In genomic region chr2:85811850-85812735, GRCh38 we compare ENCODE assay signal across 23 cellular contexts. TPM values are rescaled to one million over a fixed set of nuclear protein-coding genes. Genes with fewer than 3 reads are reported as not detected.
DNase-seq lines count a peak whose midpoint lies in the region; ATAC-seq and TF ChIP-seq lines count a peak whose summit lies in the region.
"Had no signal": no experiment of that assay in that cellular context is flagged by ENCODE, and none has a peak within 500 bp of the region (broad histone marks: within the 10 kb centered on the region; RNA-seq: fewer than 3 reads in every experiment).

No MANE protein-coding gene starts in this region.

- POLR2A ChIA-PET in GM10248 (lab: Yijun Ruan, JAX): no interaction called here
- POLR2A ChIA-PET in IMR-90 (lab: Charles Lee; ENCODE audit: unreplicated experiment): no interaction called here
- POLR2A ChIA-PET in A673 (lab: Charles Lee; ENCODE audit: low non-redundant PET): no interaction called here

- H3K79me2 ChIP-seq in hepatocyte (no peaks in the 10 kb centered on the region), smooth muscle cell (ENCODE audit: low read depth) (no peaks in the 10 kb centered on the region)

- H2BK15ac ChIP-seq in IMR-90 (ENCODE audit: low read depth, low read length): peak overlapping the region; percentile 98; the same call in 1 of the 3 replicates

- peak overlapping the region; percentile 55 for H2BK20ac ChIP-seq in IMR-90 (ENCODE audit: low read depth, low read length)

- intact Hi-C loops in IMR-90 (cut with micrococcal nuclease): no loop called here
- intact Hi-C loops in sciatic nerve (cut with DNase I): loop anchor here (5.0 to 10.0 kb wide), 2 partner anchors 80 to 177 kb away; no protein-coding TSS in a partner anchor
- intact Hi-C loops in A673 (cut with micrococcal nuclease; ENCODE audit: unreplicated experiment): loop anchor here (5.0 kb wide), 2 partner anchors 135 to 165 kb away; no protein-coding TSS in a partner anchor

- H4K5ac ChIP-seq in IMR-90 (ENCODE audit: low read depth, low read length): peak overlapping the region; percentile 90

- H3K4ac ChIP-seq in IMR-90 (ENCODE audit: low read depth, low read length): peak overlapping the region; percentile 96

- TF ChIP-seq CTCF in GM10248 (IDR thresholded peaks at IDR 0.05; ENCODE audit: control extremely low read depth, extremely low read depth, low read depth, missing control alignments): no peak
- no peak for TF ChIP-seq CTCF in IMR-90 (conservative IDR thresholded peaks at IDR 0.05; ENCODE audit: low read depth, low read length)
- no peak for TF ChIP-seq CTCF in hepatocyte (IDR thresholded peaks at IDR 0.05; ENCODE audit: poor library complexity)
- no peak for TF ChIP-seq CTCF in smooth muscle cell (IDR thresholded peaks at IDR 0.05; ENCODE audit: borderline replicate concordance, insufficient read depth, poor library complexity, severe bottlenecking)
- TF ChIP-seq CTCF in A673 (conservative IDR thresholded peaks at IDR 0.05; ENCODE audit: low read depth, low read length): no peak

- peak overlapping the region; percentile 97 for H2BK120ac ChIP-seq in IMR-90 (ENCODE audit: low read depth, low read length)

- peaks cover 12% of the 10 kb centered on the region for H3K9me1 ChIP-seq in IMR-90 (ENCODE audit: insufficient read depth, low read length)

- H3K27me3 ChIP-seq in IMR-90 (ENCODE audit: control insufficient read depth, insufficient read depth, low read length) (no peaks in the 10 kb centered on the region), hepatocyte (no peaks in the 10 kb centered on the region), smooth muscle cell (ENCODE audit: low read depth) (peaks cover 5% of the 10 kb centered on the region), A673 (replicated peaks; ENCODE audit: insufficient read depth, low read depth, low read length, poor library complexity) (no peaks in the 10 kb centered on the region)

- H3K4me1 ChIP-seq in IMR-90 (ENCODE audit: control insufficient read depth, insufficient read depth, low read length) (peaks cover 16% of the 10 kb centered on the region), hepatocyte (ENCODE audit: insufficient read depth) (peaks cover 13% of the 10 kb centered on the region), smooth muscle cell (ENCODE audit: low read depth) (no peaks in the 10 kb centered on the region), A673 (ENCODE audit: insufficient read depth, low read length, poor library complexity, severe bottlenecking) (no peaks in the 10 kb centered on the region)

- H3K4me3 ChIP-seq in IMR-90 (ENCODE audit: insufficient read depth, low read depth, low read length) (no peak overlapping the region), hepatocyte (no peak overlapping the region), smooth muscle cell (no peak overlapping the region), A673 (ENCODE audit: low read depth, low read length, poor library complexity, severe bottlenecking) (no peak overlapping the region)
- H3K4me3 ChIP-seq: psoas muscle had no signal

- H3K9me3 ChIP-seq in IMR-90 (ENCODE audit: control insufficient read depth, insufficient read depth, low read length) (no peaks in the 10 kb centered on the region), hepatocyte (ENCODE audit: low read depth) (no peaks in the 10 kb centered on the region), smooth muscle cell (replicated peaks; ENCODE audit: low read depth) (no peaks in the 10 kb centered on the region), A673 (ENCODE audit: low read depth, low read length, poor library complexity, severe bottlenecking) (no peaks in the 10 kb centered on the region)
- H3K9me3 ChIP-seq: psoas muscle had no signal

- no TSS peak for BruUV-seq in IMR-90 (replicated peaks; lab: Mats Ljungman, UMichigan)
- BruUV-seq in A673 (replicated peaks; lab: Mats Ljungman, UMichigan): no TSS peak

- H3K56ac ChIP-seq in IMR-90 (ENCODE audit: extremely low read depth, insufficient read depth, low read length): no peak overlapping the region

- peaks cover 0 to 5% of the 10 kb centered on the region in 2 experiments; a peak in 1 of 4 replicates for H3K79me1 ChIP-seq in IMR-90 (ENCODE audit: low read depth in 1 of 2, low read length in 2 of 2)

- in situ Hi-C loops in IMR-90 (cut with MboI; ENCODE audit: low sequenced_read_pairs): loop anchor here (5.0 kb wide), 2 partner anchors 75 to 175 kb away; no protein-coding TSS in a partner anchor

- no peak for TF ChIP-seq POLR2A in IMR-90 (IDR thresholded peaks at IDR 0.05; ENCODE audit: low read depth, low read length)

- peak overlapping the region; percentile 93; the same call in 1 of the 2 replicates for H3K14ac ChIP-seq in IMR-90 (replicated peaks; ENCODE audit: low read depth, low read length)

- ATAC-seq in IMR-90 (ENCODE audit: low read depth) (no peak), sciatic nerve (no peak), HG03139 (IDR thresholded peaks at IDR 0.05; ENCODE audit: unreplicated experiment) (no peak), HG03025 (IDR thresholded peaks at IDR 0.05; ENCODE audit: low FRiP score, unreplicated experiment) (no peak)
- ATAC-seq: activated CD4-positive, alpha-beta T cell treated with anti-CD3 and anti-CD28 coated beads for 36 hours; naive thymus-derived CD8-positive, alpha-beta T cell; psoas muscle had no signal

- peak overlapping the region; percentile 42 for H3K18ac ChIP-seq in IMR-90 (ENCODE audit: low read depth, low read length)

- peak overlapping the region; percentile 93 to 94 for H4K8ac ChIP-seq in IMR-90 (ENCODE audit: low read depth in 2 of 2, low read length in 2 of 2)

- H3K9ac ChIP-seq in IMR-90 (ENCODE audit: low read depth, low read length) (no peak overlapping the region), smooth muscle cell (ENCODE audit: low read depth) (no peak overlapping the region)

- H2AK5ac ChIP-seq in IMR-90 (ENCODE audit: low read depth, low read length): peak overlapping the region; percentile 89

- CTCF ChIA-PET in GM10248 (lab: Yijun Ruan, JAX): interaction anchor here (0.8 to 7.7 kb wide), 10 partner anchors 12 to 268 kb away, joined by 3 to 140 read pairs (median 4); partner anchors contain the start of gene ST3GAL5
- CTCF ChIA-PET in IMR-90 (lab: Yijun Ruan, JAX): interaction anchor here (2.1 kb wide), 1 partner anchor 83 kb away, joined by 7 read pairs; no protein-coding TSS in a partner anchor
- CTCF ChIA-PET in A673 (lab: Charles Lee): interaction anchor here (1.5 to 2.6 kb wide), 2 partner anchors 62 to 83 kb away, joined by 5 to 30 read pairs; no protein-coding TSS in a partner anchor

- peak overlapping the region; percentile 14 for H3K27ac ChIP-seq in IMR-90 (ENCODE audit: insufficient read depth, low read length)
- H3K27ac ChIP-seq in hepatocyte: peak overlapping the region; percentile 75
- peak overlapping the region; percentile 33 for H3K27ac ChIP-seq in smooth muscle cell (ENCODE audit: low read depth)
- no peak overlapping the region for H3K27ac ChIP-seq in A673 (ENCODE audit: low read depth, low read length, poor library complexity, severe bottlenecking)
- H3K27ac ChIP-seq: psoas muscle had no signal

- peak overlapping the region; percentile 95 for H4K91ac ChIP-seq in IMR-90 (ENCODE audit: insufficient read depth, low read depth, low read length)

- no peaks in the 10 kb centered on the region for H3K9me2 ChIP-seq in hepatocyte (replicated peaks; ENCODE audit: insufficient read depth)

- no peaks in the 10 kb centered on the region for H4K20me1 ChIP-seq in IMR-90 (ENCODE audit: insufficient read depth, low read length)
- no peaks in the 10 kb centered on the region for H4K20me1 ChIP-seq in hepatocyte (ENCODE audit: insufficient read depth, poor library complexity, severe bottlenecking)
- no peaks in the 10 kb centered on the region for H4K20me1 ChIP-seq in smooth muscle cell (ENCODE audit: low read depth)

- H2AFZ ChIP-seq in IMR-90 (replicated peaks; ENCODE audit: low read length, poor library complexity) (peak overlapping the region; percentile 94), hepatocyte (no peak overlapping the region), smooth muscle cell (ENCODE audit: low read depth) (no peak overlapping the region)

- no peak for TF ChIP-seq RAD21 in IMR-90 (IDR thresholded peaks at IDR 0.05; ENCODE audit: low read length)

- DNase-seq in GM10248 (ENCODE audit: extremely low spot score) (peak; percentile 3), IMR-90 (no peak), hepatocyte (ENCODE audit: low spot score) (peak; percentile 15), smooth muscle cell (lab: John Stamatoyannopoulos, UW; ENCODE audit: unreplicated experiment) (no peak), sciatic nerve (ENCODE audit: low spot score) (no peak), A673 (ENCODE audit: low spot score) (no peak)
- DNase-seq: activated CD4-positive, alpha-beta T cell treated with anti-CD3 and anti-CD28 coated beads for 36 hours; activated naive CD4-positive, alpha-beta T cell; AML-193; anterior cingulate cortex; COR-L47; effector memory CD4-positive, alpha-beta T cell; glutamatergic neuron; immature natural killer cell; KG1; mesenchymal stem cell; naive thymus-derived CD8-positive, alpha-beta T cell; NCI-H1694 treated with DMSO at 0.1 percent for 48 hours; NCI-H226; NK-92 treated with Interleukin-12 subunit alpha and Interleukin-12 subunit beta, amount 100 ng/mL, for 24 hours had no signal

- H3K4me2 ChIP-seq in IMR-90 (ENCODE audit: low read depth, low read length) (no peak overlapping the region), hepatocyte (no peak overlapping the region), smooth muscle cell (no peak overlapping the region)

- H2AK9ac ChIP-seq in IMR-90 (replicated peaks; ENCODE audit: low read depth, low read length, poor library complexity): peak overlapping the region; percentile 85

- dilution Hi-C loops in IMR-90 (cut with HindIII; ENCODE audit: low sequenced_read_pairs, unreplicated experiment): no loop called here

- H3K36me3 ChIP-seq in IMR-90 (ENCODE audit: control insufficient read depth, insufficient read depth, low read length): no peaks in the 10 kb centered on the region
- no peaks in the 10 kb centered on the region for H3K36me3 ChIP-seq in hepatocyte (replicated peaks; ENCODE audit: insufficient read depth, low read depth)
- H3K36me3 ChIP-seq in smooth muscle cell (ENCODE audit: low read depth): no peaks in the 10 kb centered on the region
- no peaks in the 10 kb centered on the region for H3K36me3 ChIP-seq in A673 (ENCODE audit: insufficient read depth, low read length, poor library complexity, severe bottlenecking)

- WGBS in IMR-90 (ENCODE audit: extremely low coverage in 2 of 2, insufficient read length in 1 of 2), 2 experiments: 88% methylated on average over 4 of the region's 12 CpGs; no CpG with 5 or more reads in 1 of the 2 experiments
- WGBS in hepatocyte (ENCODE audit: low lambda C conversion rate, missing lambda C conversion rate): 77% methylated on average over 12 of the region's 12 CpGs
- 65% methylated on average over 9 of the region's 12 CpGs for WGBS in smooth muscle cell (ENCODE audit: low lambda C conversion rate)

- peak overlapping the region; percentile 44 for H2BK5ac ChIP-seq in IMR-90 (ENCODE audit: low read depth, low read length, poor library complexity, severe bottlenecking)

- peak overlapping the region; percentile 92 for H3K23ac ChIP-seq in IMR-90 (ENCODE audit: low read depth, low read length)

- H3F3A ChIP-seq in smooth muscle cell (ENCODE audit: low read depth): peaks cover 6% of the 10 kb centered on the region

RNA-seq across cellular contexts. Expression of gene ATOH8, which starts 58.3 kb away (rescaled TPM):
- total RNA-seq in IMR-90 (2012; rRNA removed) (7.8 and 7.9 TPM in 2 replicates), hepatocyte (2.0 and 2.9 TPM in 2 replicates), smooth muscle cell (5.2 and 6.5 TPM in 2 replicates), sciatic nerve (57.2 TPM), A673 (2021) (4.3 and 4.6 TPM in 2 replicates)
- polyA plus RNA-seq in IMR-90 (2012; rRNA removed) (9.0 and 11.2 TPM in 2 replicates), hepatocyte (1.3 and 2.1 TPM in 2 replicates), smooth muscle cell (4.6 and 5.2 TPM in 2 replicates)
- polyA plus RNA-seq in IMR-90 (2012; cell fraction: cytosol; rRNA removed): 6.2 and 7.6 TPM in 2 replicates
- 5.0 and 13.0 TPM in 2 replicates for polyA plus RNA-seq in IMR-90 (2012; cell fraction: nucleus; rRNA removed; ENCODE audit: low replicate concordance)
- total RNA-seq: activated CD4-positive, alpha-beta T cell treated with anti-CD3 and anti-CD28 coated beads for 36 hours; naive thymus-derived CD8-positive, alpha-beta T cell had no signal
- polyA plus RNA-seq: immature natural killer cell; naive thymus-derived CD8-positive, alpha-beta T cell had no signal

Comparison
In these comparisons a context has a peak if more than half of its experiments do, and no peak if none do; other contexts are left out.
1. DNase-seq: peak in GM10248 (single experiment) and hepatocyte (single experiment); none in IMR-90 (single experiment), smooth muscle cell (single experiment), sciatic nerve (single experiment) and A673 (single experiment).